ENCODE assay signal across 8 cellular contexts in genomic region chr14:88792572-88793258, GRCh38. TPM values are rescaled to one million over a fixed set of nuclear protein-coding genes. Genes with fewer than 3 reads are reported as not detected.
A peak's percentile ranks its signal among the peaks of the same experiment; 100 is the strongest.
DNase-seq lines count a peak whose midpoint lies in the region; ATAC-seq, FAIRE-seq and TF ChIP-seq lines count a peak whose summit lies in the region.

Gene EML5, minus strand, starts transcription at chr14:88792953. Its CDS starts 450 bp downstream, at chr14:88792503.

- peak within 1 kb of the TSS; percentile 58 for H3K4me3 ChIP-seq in fibroblast of pulmonary artery (replicated peaks; ENCODE audit: low read depth, low read length)

- no peak within 1 kb of the TSS for H3K27ac Mint-ChIP-seq in activated T-helper 2 cell treated with anti-CD3 and anti-CD28 coated beads, Interferon-gamma antibody, Interleukin-2, Interleukin-4, amounts not matched to agents 10 μg/mL and 5 μg/mL and 100 μg/mL, durations not matched to agents 14 hours and 24 hours and 36 hours
- no peak within 1 kb of the TSS for H3K27ac Mint-ChIP-seq in nephron

- peak; percentile 30 for TF ChIP-seq CTCF in fibroblast of pulmonary artery (IDR thresholded peaks at IDR 0.05; ENCODE audit: low read length, missing control alignments)
- TF ChIP-seq CTCF in nephron (IDR thresholded peaks at IDR 0.05; ENCODE audit: unreplicated experiment in 3 of 3), result peak; percentile 37 to 45 (median 39)

- H3K36me3 Mint-ChIP-seq in activated T-helper 2 cell treated with anti-CD3 and anti-CD28 coated beads, Interferon-gamma antibody, Interleukin-2, Interleukin-4, amounts not matched to agents 10 μg/mL and 5 μg/mL and 100 μg/mL, durations not matched to agents 14 hours and 24 hours and 36 hours (ENCODE audit: low read depth), result no peaks in the 10 kb centered on the region
- no peaks in the 10 kb centered on the region for H3K36me3 Mint-ChIP-seq in nephron (ENCODE audit: low read depth)

- no peak for FAIRE-seq in RCC 7860 (lab: Jason Lieb, UNC)

- DNase-seq in DMS53 (lab: John Stamatoyannopoulos, UW) (peak; percentile 91), RCC 7860 (ENCODE audit: low spot score) (peak; percentile 7), fibroblast of pulmonary artery (ENCODE audit: low read depth) (peak; percentile 45)
- DNase-seq in activated T-helper 2 cell treated with anti-CD3 and anti-CD28 coated beads, Interferon-gamma antibody, Interleukin-2, Interleukin-4, amounts not matched to agents 10 μg/mL and 5 μg/mL and 100 μg/mL, durations not matched to agents 14 hours and 24 hours and 36 hours (ENCODE audit: low spot score), result peak; percentile 76
- DNase-seq in stimulated activated naive CD4-positive, alpha-beta T cell treated with Interleukin-2 at 50 U/mL for 16 hours (lab: John Stamatoyannopoulos, UW), result peak; percentile 78

- peak; percentile 84 for ATAC-seq in GM21576 (IDR thresholded peaks at IDR 0.05; ENCODE audit: unreplicated experiment)

- H3K4me1 Mint-ChIP-seq in activated T-helper 2 cell treated with anti-CD3 and anti-CD28 coated beads, Interferon-gamma antibody, Interleukin-2, Interleukin-4, amounts not matched to agents 10 μg/mL and 5 μg/mL and 100 μg/mL, durations not matched to agents 14 hours and 24 hours and 36 hours (ENCODE audit: low read depth), result peaks cover 4% of the 10 kb centered on the region
- no peaks in the 10 kb centered on the region for H3K4me1 Mint-ChIP-seq in nephron

- peak within 1 kb of the TSS; percentile 74 for H3K4me3 Mint-ChIP-seq in activated T-helper 2 cell treated with anti-CD3 and anti-CD28 coated beads, Interferon-gamma antibody, Interleukin-2, Interleukin-4, amounts not matched to agents 10 μg/mL and 5 μg/mL and 100 μg/mL, durations not matched to agents 14 hours and 24 hours and 36 hours (ENCODE audit: low read depth)
- H3K4me3 Mint-ChIP-seq in nephron, result peak within 1 kb of the TSS; percentile 83 to 86 (median 84)

- TF ChIP-seq EP300 in Ishikawa (IDR thresholded peaks at IDR 0.05; ENCODE audit: borderline replicate concordance), result no peak

- H3K9me3 Mint-ChIP-seq in activated T-helper 2 cell treated with anti-CD3 and anti-CD28 coated beads, Interferon-gamma antibody, Interleukin-2, Interleukin-4, amounts not matched to agents 10 μg/mL and 5 μg/mL and 100 μg/mL, durations not matched to agents 14 hours and 24 hours and 36 hours, result no peaks in the 10 kb centered on the region
- no peaks in the 10 kb centered on the region for H3K9me3 Mint-ChIP-seq in nephron

- H3K27me3 Mint-ChIP-seq in activated T-helper 2 cell treated with anti-CD3 and anti-CD28 coated beads, Interferon-gamma antibody, Interleukin-2, Interleukin-4, amounts not matched to agents 10 μg/mL and 5 μg/mL and 100 μg/mL, durations not matched to agents 14 hours and 24 hours and 36 hours (ENCODE audit: low read depth), result peaks cover 37% of the 10 kb centered on the region
- H3K27me3 Mint-ChIP-seq in nephron (ENCODE audit: low read depth), result peaks cover 61% of the 10 kb centered on the region

- TF ChIP-seq RAD21 in Ishikawa (IDR thresholded peaks at IDR 0.05; ENCODE audit: low read depth), result no peak

- intact Hi-C loops in activated T-helper 2 cell treated with anti-CD3 and anti-CD28 coated beads, Interferon-gamma antibody, Interleukin-2, Interleukin-4, amounts not matched to agents 10 μg/mL and 5 μg/mL and 100 μg/mL, durations not matched to agents 14 hours and 24 hours and 36 hours (cut with micrococcal nuclease), result loop anchor here (5.0 to 10.0 kb wide), 2 partner anchors 235 to 798 kb away; partner anchors contain the start of genes GALC and PTPN21

TF ChIP-seq in Ishikawa, 13 proteins besides CTCF, POLR2A, EP300 and RAD21:
- no peak for TF ChIP-seq TEAD4 (IDR thresholded peaks at IDR 0.05)
- no peak for TF ChIP-seq EGR1 (IDR thresholded peaks at IDR 0.05)
- 0 out of 2 replicates have a peak, but pooled peaks have one; percentile 58 for TF ChIP-seq ZBTB7A (IDR thresholded peaks at IDR 0.05; ENCODE audit: low read depth)
- TF ChIP-seq, protein P1, sequence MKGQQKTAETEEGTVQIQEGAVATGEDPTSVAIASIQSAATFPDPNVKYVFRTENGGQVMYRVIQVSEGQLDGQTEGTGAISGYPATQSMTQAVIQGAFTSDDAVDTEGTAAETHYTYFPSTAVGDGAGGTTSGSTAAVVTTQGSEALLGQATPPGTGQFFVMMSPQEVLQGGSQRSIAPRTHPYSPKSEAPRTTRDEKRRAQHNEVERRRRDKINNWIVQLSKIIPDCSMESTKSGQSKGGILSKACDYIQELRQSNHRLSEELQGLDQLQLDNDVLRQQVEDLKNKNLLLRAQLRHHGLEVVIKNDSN (IDR thresholded peaks at IDR 0.05), result no peak
- no peak for TF ChIP-seq FOXM1 (IDR thresholded peaks at IDR 0.05; ENCODE audit: borderline replicate concordance, low read depth)
- TF ChIP-seq TAF1 (IDR thresholded peaks at IDR 0.05; ENCODE audit: low read depth), result peak; percentile 33; the same call in 1 of the 2 replicates
- TF ChIP-seq, protein P2, sequence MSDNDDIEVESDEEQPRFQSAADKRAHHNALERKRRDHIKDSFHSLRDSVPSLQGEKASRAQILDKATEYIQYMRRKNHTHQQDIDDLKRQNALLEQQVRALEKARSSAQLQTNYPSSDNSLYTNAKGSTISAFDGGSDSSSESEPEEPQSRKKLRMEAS (IDR thresholded peaks at IDR 0.05), result peak; percentile 28; the same call in 1 of the 2 replicates

RNA-seq across cellular contexts. Expression of gene EML5, which starts in this region (rescaled TPM):
- total RNA-seq in activated T-helper 2 cell treated with anti-CD3 and anti-CD28 coated beads, Interferon-gamma antibody, Interleukin-2, Interleukin-4, amounts not matched to agents 10 μg/mL and 5 μg/mL and 100 μg/mL, durations not matched to agents 14 hours and 24 hours and 36 hours, result 0.39 and 0.55 TPM in 2 replicates

Comparison
In these comparisons a context has a peak if more than half of its experiments do, and no peak if none do; other contexts are left out.
1. Peak in every context shown above with its lines: DNase-seq, ATAC-seq and H3K4me3 ChIP-seq.
2. Peak in DNase-seq in activated T-helper 2 cell treated with anti-CD3 and anti-CD28 coated beads, Interferon-gamma antibody, Interleukin-2, Interleukin-4, amounts not matched to agents 10 μg/mL and 5 μg/mL and 100 μg/mL, durations not matched to agents 14 hours and 24 hours and 36 hours; RNA of the gene not detected or under 1 TPM.
3. DNase-seq: peak in every context shown above with its lines; median percentile 91 in DMS53; 78 in stimulated activated naive CD4-positive, alpha-beta T cell treated with Interleukin-2 at 50 U/mL for 16 hours; 76 in activated T-helper 2 cell treated with anti-CD3 and anti-CD28 coated beads, Interferon-gamma antibody, Interleukin-2, Interleukin-4, amounts not matched to agents 10 μg/mL and 5 μg/mL and 100 μg/mL, durations not matched to agents 14 hours and 24 hours and 36 hours; 45 in fibroblast of pulmonary artery; 7 in RCC 7860.